In the genomic region with DNA sequence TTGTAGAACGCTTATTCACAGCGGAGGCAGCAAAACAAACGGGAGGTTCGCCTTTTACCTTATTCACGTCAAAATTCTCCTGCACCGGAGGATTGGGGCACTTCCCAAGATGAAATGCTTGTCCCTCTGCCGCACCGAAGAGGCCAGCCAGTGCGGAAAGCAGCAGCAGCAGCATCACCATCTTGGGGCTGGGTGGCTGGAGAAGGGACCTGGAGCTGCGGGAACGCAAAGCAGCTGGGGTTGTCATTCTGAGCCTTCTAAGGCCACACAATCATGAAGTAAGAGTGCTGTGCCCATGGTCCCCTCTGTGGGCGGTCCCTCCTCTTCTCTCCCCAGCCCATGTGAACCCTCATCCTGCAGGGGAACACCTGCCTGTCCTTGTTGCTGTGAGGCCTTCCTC, we compare ENCODE assay signal across 1 cellular context.
TF ChIP-seq lines count a peak whose summit lies in the region.

No MANE protein-coding gene starts in this region.

TF ChIP-seq in H1, 55 proteins besides CTCF, POLR2A, EP300 and RAD21 (continued from another document):
- TF ChIP-seq, protein P1, sequence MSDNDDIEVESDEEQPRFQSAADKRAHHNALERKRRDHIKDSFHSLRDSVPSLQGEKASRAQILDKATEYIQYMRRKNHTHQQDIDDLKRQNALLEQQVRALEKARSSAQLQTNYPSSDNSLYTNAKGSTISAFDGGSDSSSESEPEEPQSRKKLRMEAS (IDR thresholded peaks at IDR 0.05): no peak
- TF ChIP-seq TBP (IDR thresholded peaks at IDR 0.05; ENCODE audit: low read depth, low read length): no peak
- TF ChIP-seq CBX8 (IDR thresholded peaks at IDR 0.05; ENCODE audit: borderline replicate concordance, low read depth, low read length): no peak
- TF ChIP-seq CREB1 (IDR thresholded peaks at IDR 0.05): no peak
- TF ChIP-seq SIRT6 (IDR thresholded peaks at IDR 0.05; ENCODE audit: low read length): no peak
- no peak for TF ChIP-seq RXRA (IDR thresholded peaks at IDR 0.05; ENCODE audit: insufficient read depth, low read depth, low read length)
- no peak for TF ChIP-seq POLR2AphosphoS5 (IDR thresholded peaks at IDR 0.05; ENCODE audit: low read depth, low read length)
- no peak for TF ChIP-seq SIN3A (conservative IDR thresholded peaks at IDR 0.05 in 1 of 2, IDR thresholded peaks at IDR 0.05 in 1 of 2; ENCODE audit: low read depth in 1 of 2, low read length in 2 of 2)
- no peak for TF ChIP-seq ZNF274 (IDR thresholded peaks at IDR 0.05; ENCODE audit: borderline replicate concordance, extremely low read depth, low read length)
- no peak for TF ChIP-seq CEBPB (IDR thresholded peaks at IDR 0.05; ENCODE audit: low read depth, low read length)
- TF ChIP-seq, protein P2, sequence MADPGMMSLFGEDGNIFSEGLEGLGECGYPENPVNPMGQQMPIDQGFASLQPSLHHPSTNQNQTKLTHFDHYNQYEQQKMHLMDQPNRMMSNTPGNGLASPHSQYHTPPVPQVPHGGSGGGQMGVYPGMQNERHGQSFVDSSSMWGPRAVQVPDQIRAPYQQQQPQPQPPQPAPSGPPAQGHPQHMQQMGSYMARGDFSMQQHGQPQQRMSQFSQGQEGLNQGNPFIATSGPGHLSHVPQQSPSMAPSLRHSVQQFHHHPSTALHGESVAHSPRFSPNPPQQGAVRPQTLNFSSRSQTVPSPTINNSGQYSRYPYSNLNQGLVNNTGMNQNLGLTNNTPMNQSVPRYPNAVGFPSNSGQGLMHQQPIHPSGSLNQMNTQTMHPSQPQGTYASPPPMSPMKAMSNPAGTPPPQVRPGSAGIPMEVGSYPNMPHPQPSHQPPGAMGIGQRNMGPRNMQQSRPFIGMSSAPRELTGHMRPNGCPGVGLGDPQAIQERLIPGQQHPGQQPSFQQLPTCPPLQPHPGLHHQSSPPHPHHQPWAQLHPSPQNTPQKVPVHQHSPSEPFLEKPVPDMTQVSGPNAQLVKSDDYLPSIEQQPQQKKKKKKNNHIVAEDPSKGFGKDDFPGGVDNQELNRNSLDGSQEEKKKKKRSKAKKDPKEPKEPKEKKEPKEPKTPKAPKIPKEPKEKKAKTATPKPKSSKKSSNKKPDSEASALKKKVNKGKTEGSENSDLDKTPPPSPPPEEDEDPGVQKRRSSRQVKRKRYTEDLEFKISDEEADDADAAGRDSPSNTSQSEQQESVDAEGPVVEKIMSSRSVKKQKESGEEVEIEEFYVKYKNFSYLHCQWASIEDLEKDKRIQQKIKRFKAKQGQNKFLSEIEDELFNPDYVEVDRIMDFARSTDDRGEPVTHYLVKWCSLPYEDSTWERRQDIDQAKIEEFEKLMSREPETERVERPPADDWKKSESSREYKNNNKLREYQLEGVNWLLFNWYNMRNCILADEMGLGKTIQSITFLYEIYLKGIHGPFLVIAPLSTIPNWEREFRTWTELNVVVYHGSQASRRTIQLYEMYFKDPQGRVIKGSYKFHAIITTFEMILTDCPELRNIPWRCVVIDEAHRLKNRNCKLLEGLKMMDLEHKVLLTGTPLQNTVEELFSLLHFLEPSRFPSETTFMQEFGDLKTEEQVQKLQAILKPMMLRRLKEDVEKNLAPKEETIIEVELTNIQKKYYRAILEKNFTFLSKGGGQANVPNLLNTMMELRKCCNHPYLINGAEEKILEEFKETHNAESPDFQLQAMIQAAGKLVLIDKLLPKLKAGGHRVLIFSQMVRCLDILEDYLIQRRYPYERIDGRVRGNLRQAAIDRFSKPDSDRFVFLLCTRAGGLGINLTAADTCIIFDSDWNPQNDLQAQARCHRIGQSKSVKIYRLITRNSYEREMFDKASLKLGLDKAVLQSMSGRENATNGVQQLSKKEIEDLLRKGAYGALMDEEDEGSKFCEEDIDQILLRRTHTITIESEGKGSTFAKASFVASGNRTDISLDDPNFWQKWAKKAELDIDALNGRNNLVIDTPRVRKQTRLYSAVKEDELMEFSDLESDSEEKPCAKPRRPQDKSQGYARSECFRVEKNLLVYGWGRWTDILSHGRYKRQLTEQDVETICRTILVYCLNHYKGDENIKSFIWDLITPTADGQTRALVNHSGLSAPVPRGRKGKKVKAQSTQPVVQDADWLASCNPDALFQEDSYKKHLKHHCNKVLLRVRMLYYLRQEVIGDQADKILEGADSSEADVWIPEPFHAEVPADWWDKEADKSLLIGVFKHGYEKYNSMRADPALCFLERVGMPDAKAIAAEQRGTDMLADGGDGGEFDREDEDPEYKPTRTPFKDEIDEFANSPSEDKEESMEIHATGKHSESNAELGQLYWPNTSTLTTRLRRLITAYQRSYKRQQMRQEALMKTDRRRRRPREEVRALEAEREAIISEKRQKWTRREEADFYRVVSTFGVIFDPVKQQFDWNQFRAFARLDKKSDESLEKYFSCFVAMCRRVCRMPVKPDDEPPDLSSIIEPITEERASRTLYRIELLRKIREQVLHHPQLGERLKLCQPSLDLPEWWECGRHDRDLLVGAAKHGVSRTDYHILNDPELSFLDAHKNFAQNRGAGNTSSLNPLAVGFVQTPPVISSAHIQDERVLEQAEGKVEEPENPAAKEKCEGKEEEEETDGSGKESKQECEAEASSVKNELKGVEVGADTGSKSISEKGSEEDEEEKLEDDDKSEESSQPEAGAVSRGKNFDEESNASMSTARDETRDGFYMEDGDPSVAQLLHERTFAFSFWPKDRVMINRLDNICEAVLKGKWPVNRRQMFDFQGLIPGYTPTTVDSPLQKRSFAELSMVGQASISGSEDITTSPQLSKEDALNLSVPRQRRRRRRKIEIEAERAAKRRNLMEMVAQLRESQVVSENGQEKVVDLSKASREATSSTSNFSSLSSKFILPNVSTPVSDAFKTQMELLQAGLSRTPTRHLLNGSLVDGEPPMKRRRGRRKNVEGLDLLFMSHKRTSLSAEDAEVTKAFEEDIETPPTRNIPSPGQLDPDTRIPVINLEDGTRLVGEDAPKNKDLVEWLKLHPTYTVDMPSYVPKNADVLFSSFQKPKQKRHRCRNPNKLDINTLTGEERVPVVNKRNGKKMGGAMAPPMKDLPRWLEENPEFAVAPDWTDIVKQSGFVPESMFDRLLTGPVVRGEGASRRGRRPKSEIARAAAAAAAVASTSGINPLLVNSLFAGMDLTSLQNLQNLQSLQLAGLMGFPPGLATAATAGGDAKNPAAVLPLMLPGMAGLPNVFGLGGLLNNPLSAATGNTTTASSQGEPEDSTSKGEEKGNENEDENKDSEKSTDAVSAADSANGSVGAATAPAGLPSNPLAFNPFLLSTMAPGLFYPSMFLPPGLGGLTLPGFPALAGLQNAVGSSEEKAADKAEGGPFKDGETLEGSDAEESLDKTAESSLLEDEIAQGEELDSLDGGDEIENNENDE (IDR thresholded peaks at IDR 0.05; ENCODE audit: insufficient replicate concordance, low read length): no peak
